In the genomic region with DNA sequence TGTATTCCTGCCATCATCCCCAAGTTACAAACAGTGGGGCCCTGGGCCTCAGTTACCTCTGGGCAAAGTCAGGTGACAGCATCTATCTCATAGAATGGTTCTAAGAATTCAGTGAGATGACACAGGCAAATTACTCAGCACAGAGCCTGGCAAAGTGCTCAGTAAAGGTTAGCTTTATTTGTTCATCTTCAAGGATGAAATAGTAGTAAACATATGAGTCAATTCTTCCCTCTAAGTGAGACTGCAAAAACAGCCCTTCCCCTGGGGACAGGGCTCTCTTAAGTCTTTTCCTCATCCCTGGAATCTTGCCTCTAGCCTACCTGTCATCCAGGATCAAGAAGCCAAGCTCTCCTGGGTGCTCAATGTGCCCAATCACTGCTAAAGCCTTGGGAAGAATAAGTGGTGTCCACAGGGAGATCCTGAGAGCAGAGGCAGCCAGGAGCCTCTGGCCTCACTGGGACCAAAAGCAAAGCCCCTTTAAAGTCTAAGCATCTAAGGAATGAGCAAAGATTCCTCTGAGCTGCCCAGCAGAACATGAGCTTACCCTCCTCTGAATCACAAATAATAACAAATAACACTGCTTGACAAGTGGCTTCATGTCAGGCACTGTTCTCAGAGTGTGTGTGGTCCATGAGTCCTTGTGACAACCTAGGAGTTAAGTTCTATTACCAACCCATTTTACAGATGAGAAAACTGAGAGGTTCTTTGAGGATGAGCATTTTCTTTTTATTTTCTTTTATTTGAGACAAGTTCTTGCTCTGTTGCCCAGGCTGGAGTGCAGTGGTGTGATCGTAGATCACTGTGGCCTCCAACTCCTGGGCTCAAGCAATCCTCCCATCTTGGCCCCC, we compare ENCODE assay signal across 11 cellular contexts. TPM values are rescaled to one million over a fixed set of nuclear protein-coding genes. Genes with fewer than 3 reads are reported as not detected.
DNase-seq lines count a peak whose midpoint lies in the region; ATAC-seq, FAIRE-seq and TF ChIP-seq lines count a peak whose summit lies in the region.
"Had no signal": no experiment of that assay in that cellular context is flagged by ENCODE, and none has a peak within 500 bp of the region (broad histone marks: within the 10 kb centered on the region; RNA-seq: fewer than 3 reads in every experiment).

No MANE protein-coding gene starts in this region.

- DNase-seq in activated T-cell treated with anti-CD3 and anti-CD28 coated beads, Interleukin-2, amount 50 U/mL, for 72 hours, result no peak
- no peak for DNase-seq in activated T-cell treated with anti-CD3 and anti-CD28 coated beads, Interleukin-2, amount 50 U/mL, for 24 hours
- DNase-seq in bronchial epithelial cell (ENCODE audit: low read depth), result peak; percentile 89
- no peak for DNase-seq in left lung
- no peak for DNase-seq in tibial nerve (ENCODE audit: low spot score in 2 of 2)
- DNase-seq in COLO829 (ENCODE audit: low spot score), result no peak
- no peak for DNase-seq in mesenteric fat pad (ENCODE audit: low spot score)
- DNase-seq in NAMALWA (ENCODE audit: low spot score), result no peak
- DNase-seq: cortex of kidney, NCI-H446 had no signal

- H3K9me3 Mint-ChIP-seq in activated T-cell treated with anti-CD3 and anti-CD28 coated beads, Interleukin-2, amount 50 U/mL, for 72 hours, result no peaks in the 10 kb centered on the region
- no peaks in the 10 kb centered on the region for H3K9me3 Mint-ChIP-seq in activated T-cell treated with anti-CD3 and anti-CD28 coated beads, Interleukin-2, amount 50 U/mL, for 24 hours

- TF ChIP-seq CTCF in bronchial epithelial cell (IDR thresholded peaks at IDR 0.05; ENCODE audit: insufficient read depth, low read length, severe bottlenecking) (no peak), left lung (IDR thresholded peaks at IDR 0.05) (no peak), tibial nerve (IDR thresholded peaks at IDR 0.05) (no peak)

- no peak overlapping the region for H3K4me3 ChIP-seq in bronchial epithelial cell (ENCODE audit: low read depth, low read length)
- H3K4me3 ChIP-seq in left lung, result no peak overlapping the region
- H3K4me3 ChIP-seq in tibial nerve, result no peak overlapping the region

- no peak overlapping the region for H3K27ac Mint-ChIP-seq in activated T-cell treated with anti-CD3 and anti-CD28 coated beads, Interleukin-2, amount 50 U/mL, for 72 hours
- H3K27ac Mint-ChIP-seq in activated T-cell treated with anti-CD3 and anti-CD28 coated beads, Interleukin-2, amount 50 U/mL, for 24 hours, result no peak overlapping the region

- H3K9me3 ChIP-seq in left lung, result no peaks in the 10 kb centered on the region
- H3K9me3 ChIP-seq in tibial nerve, result no peaks in the 10 kb centered on the region

- peaks cover 20% of the 10 kb centered on the region for H3K27me3 Mint-ChIP-seq in activated T-cell treated with anti-CD3 and anti-CD28 coated beads, Interleukin-2, amount 50 U/mL, for 72 hours (ENCODE audit: low read depth)
- H3K27me3 Mint-ChIP-seq in activated T-cell treated with anti-CD3 and anti-CD28 coated beads, Interleukin-2, amount 50 U/mL, for 24 hours, result peaks cover 15% of the 10 kb centered on the region

- FAIRE-seq in bronchial epithelial cell (lab: Jason Lieb, UNC), result peak; percentile 13
- FAIRE-seq: A204.1 had no signal

- H3K36me3 ChIP-seq in bronchial epithelial cell (ENCODE audit: control insufficient read depth, insufficient read depth, low read length) (no peaks in the 10 kb centered on the region), left lung (no peaks in the 10 kb centered on the region), tibial nerve (no peaks in the 10 kb centered on the region)

- H3K36me3 Mint-ChIP-seq in activated T-cell treated with anti-CD3 and anti-CD28 coated beads, Interleukin-2, amount 50 U/mL, for 72 hours (ENCODE audit: insufficient read depth in 2 of 2), result no peaks in the 10 kb centered on the region
- H3K36me3 Mint-ChIP-seq in activated T-cell treated with anti-CD3 and anti-CD28 coated beads, Interleukin-2, amount 50 U/mL, for 24 hours (ENCODE audit: low read depth), result no peaks in the 10 kb centered on the region

- H3K27me3 ChIP-seq in bronchial epithelial cell (ENCODE audit: control insufficient read depth, insufficient read depth, low read length), result no peaks in the 10 kb centered on the region
- no peaks in the 10 kb centered on the region for H3K27me3 ChIP-seq in left lung
- no peaks in the 10 kb centered on the region for H3K27me3 ChIP-seq in tibial nerve

- 82 to 100% methylated on average over 1 of the region's 1 CpG for WGBS in tibial nerve, 2 donors

- H3K4me1 Mint-ChIP-seq in activated T-cell treated with anti-CD3 and anti-CD28 coated beads, Interleukin-2, amount 50 U/mL, for 72 hours (ENCODE audit: low read depth), result no peaks in the 10 kb centered on the region
- no peaks in the 10 kb centered on the region for H3K4me1 Mint-ChIP-seq in activated T-cell treated with anti-CD3 and anti-CD28 coated beads, Interleukin-2, amount 50 U/mL, for 24 hours (ENCODE audit: low read depth)

- TF ChIP-seq EP300 in tibial nerve (IDR thresholded peaks at IDR 0.05), result peak; percentile 18 to 52

- intact Hi-C loops in left lung (cut with DNase I), result no loop called here

- no peak overlapping the region for H3K27ac ChIP-seq in left lung
- peak overlapping the region; percentile 37 to 85 (median 65) for H3K27ac ChIP-seq in tibial nerve

- peaks cover 0 to 5% of the 10 kb centered on the region in 2 donors for H3K4me1 ChIP-seq in left lung
- peaks cover 0 to 94% (median 34%) of the 10 kb centered on the region in 4 donors for H3K4me1 ChIP-seq in tibial nerve

- no peak overlapping the region for H3K4me3 Mint-ChIP-seq in activated T-cell treated with anti-CD3 and anti-CD28 coated beads, Interleukin-2, amount 50 U/mL, for 72 hours
- H3K4me3 Mint-ChIP-seq in activated T-cell treated with anti-CD3 and anti-CD28 coated beads, Interleukin-2, amount 50 U/mL, for 24 hours, result no peak overlapping the region

- TF ChIP-seq POLR2A in tibial nerve (IDR thresholded peaks at IDR 0.05), result no peak

- peak; percentile 18 to 58 for ATAC-seq in activated T-cell treated with anti-CD3 and anti-CD28 coated beads, Interleukin-2, amount 50 U/mL, for 72 hours (replicated peaks in 1 of 2)
- ATAC-seq in left lung, result peak; percentile 46

RNA-seq across cellular contexts. Expression of a gene that starts 12.1 kb away (rescaled TPM):
- under 1 TPM; 0.14 TPM for total RNA-seq in activated T-cell treated with anti-CD3 and anti-CD28 coated beads, Interleukin-2, amount 50 U/mL, for 72 hours
- total RNA-seq in bronchial epithelial cell, result 3.1 and 7.6 TPM in 2 replicates
- total RNA-seq in left lung, result 10 to 100 TPM; 11.0 to 11.7 TPM
- 10 to 100 TPM; 32.0 to 47.9 (median 33.5) TPM for total RNA-seq in tibial nerve
- total RNA-seq in mesenteric fat pad, result 54.4 TPM

Comparison
In these comparisons a context has a peak if more than half of its experiments do, and no peak if none do; other contexts are left out.
1. H3K27ac ChIP-seq: peak in tibial nerve (4 of 4); none in left lung (0 of 2).